ENCODE assay signal across 20 cellular contexts in the genomic region with DNA sequence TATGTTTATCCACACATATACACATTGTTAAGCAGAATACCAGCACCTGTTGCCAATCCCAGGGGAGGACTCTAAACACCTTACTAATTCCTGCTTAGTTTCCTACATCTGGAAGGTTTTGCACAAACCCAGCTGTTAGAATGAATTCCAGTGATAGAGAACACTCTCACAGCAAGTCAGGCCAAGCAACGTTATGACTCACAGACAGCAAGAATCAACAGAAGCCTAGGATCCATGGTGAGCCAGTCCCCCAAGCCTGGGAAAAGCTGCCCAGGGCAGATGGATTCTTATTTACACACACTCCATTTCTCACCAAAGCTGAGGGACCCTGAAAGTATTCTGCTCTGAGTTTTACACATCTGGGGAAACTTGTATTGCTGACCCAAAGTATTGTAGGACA.
DNase-seq lines count a peak whose midpoint lies in the region; ATAC-seq and TF ChIP-seq lines count a peak whose summit lies in the region.
"Had no signal": no experiment of that assay in that cellular context is flagged by ENCODE, and none has a peak within 500 bp of the region (broad histone marks: within the 10 kb centered on the region; RNA-seq: fewer than 3 reads in every experiment).

No MANE protein-coding gene starts in this region.

- DNase-seq in LHCN-M2 (ENCODE audit: low read depth) (peak; percentile 10), brain microvascular endothelial cell (peak; percentile 77), hepatocyte (ENCODE audit: low spot score) (peak; percentile 26), aorta (no peak), NCI-H526 (lab: John Stamatoyannopoulos, UW) (no peak)
- no peak for DNase-seq in stimulated activated CD4-positive, alpha-beta T cell treated with anti-CD3 and anti-CD28 coated beads, Interleukin-2, amount 100 ng/mL, for 24 hours
- DNase-seq: activated CD4-positive, alpha-beta T cell treated with anti-CD3 and anti-CD28 coated beads, Interleukin-2, amount 10 ng/mL, durations not matched to agents 24 days and 14 days; activated CD8-positive, alpha-beta memory T cell treated with anti-CD3 and anti-CD28 coated beads, Interleukin-2, amount 50 U/mL, for 4 hours; activated effector memory CD4-positive, alpha-beta T cell treated with anti-CD3 and anti-CD28 coated beads, Interleukin-2, amount 50 U/mL, for 16 hours; adrenal gland; BE2C; Calu3; cortex of kidney; immature natural killer cell; naive thymus-derived CD8-positive, alpha-beta T cell; NCI-H146; RPMI8226; stimulated activated CD8-positive, alpha-beta memory T cell treated with anti-CD3 and anti-CD28 coated beads, Interleukin-4, amount 100 ng/mL, for 48 hours had no signal

- no peak overlapping the region for H3K4me3 ChIP-seq in brain microvascular endothelial cell (ENCODE audit: low read depth, low read length)
- no peak overlapping the region for H3K4me3 ChIP-seq in hepatocyte
- no peak overlapping the region for H3K4me3 ChIP-seq in aorta (ENCODE audit: low read length in 2 of 2)
- H3K4me3 ChIP-seq: adrenal gland had no signal

- H3K36me3 ChIP-seq in brain microvascular endothelial cell (replicated peaks) (no peaks in the 10 kb centered on the region), hepatocyte (replicated peaks; ENCODE audit: insufficient read depth, low read depth) (no peaks in the 10 kb centered on the region), aorta (ENCODE audit: control insufficient read depth in 1 of 2, insufficient read depth in 2 of 2, low read length in 1 of 2) (no peaks in the 10 kb centered on the region)
- H3K36me3 ChIP-seq: adrenal gland, BE2C had no signal

- peak; percentile 26 for ATAC-seq in aorta (ENCODE audit: low FRiP score)
- ATAC-seq in HG02852 (IDR thresholded peaks at IDR 0.05; ENCODE audit: unreplicated experiment), result no peak
- ATAC-seq: naive thymus-derived CD8-positive, alpha-beta T cell had no signal

- no peak overlapping the region for H2AFZ ChIP-seq in hepatocyte
- H2AFZ ChIP-seq: parathyroid adenoma had no signal

- H3K27me3 ChIP-seq in brain microvascular endothelial cell (replicated peaks) (no peaks in the 10 kb centered on the region), hepatocyte (no peaks in the 10 kb centered on the region), aorta (ENCODE audit: control insufficient read depth in 1 of 2, insufficient read depth in 2 of 2, low read length in 1 of 2) (no peaks in the 10 kb centered on the region)
- H3K27me3 ChIP-seq: adrenal gland, BE2C had no signal

- H3K4me1 ChIP-seq in hepatocyte (ENCODE audit: insufficient read depth) (no peaks in the 10 kb centered on the region), aorta (ENCODE audit: control insufficient read depth in 1 of 2, insufficient read depth in 2 of 2, low read length in 2 of 2) (peaks cover 0 to 2% of the 10 kb centered on the region in 2 donors)
- H3K4me1 ChIP-seq: adrenal gland, BE2C, parathyroid adenoma had no signal

- no peaks in the 10 kb centered on the region for H3K9me2 ChIP-seq in hepatocyte (replicated peaks; ENCODE audit: insufficient read depth)

- no peak overlapping the region for H3K4me2 ChIP-seq in hepatocyte

- no peaks in the 10 kb centered on the region for H3K79me2 ChIP-seq in hepatocyte
- H3K79me2 ChIP-seq: parathyroid adenoma had no signal

- H4K20me1 ChIP-seq in hepatocyte (ENCODE audit: insufficient read depth, poor library complexity, severe bottlenecking), result no peaks in the 10 kb centered on the region

- in situ Hi-C loops in brain microvascular endothelial cell (cut with HindIII; ENCODE audit: low pct_ligation_motif_present, low sequenced_read_pairs), result no loop called here

- H3K27ac ChIP-seq in brain microvascular endothelial cell (no peak overlapping the region), hepatocyte (no peak overlapping the region), aorta (ENCODE audit: low read depth in 1 of 2, low read length in 2 of 2) (no peak overlapping the region)
- H3K27ac ChIP-seq: adrenal gland, parathyroid adenoma had no signal

- TF ChIP-seq CTCF in brain microvascular endothelial cell (IDR thresholded peaks at IDR 0.05; ENCODE audit: low read depth, low read length, missing control alignments), result no peak
- TF ChIP-seq CTCF in hepatocyte (IDR thresholded peaks at IDR 0.05; ENCODE audit: poor library complexity), result no peak

- no peaks in the 10 kb centered on the region for H3K9me3 ChIP-seq in hepatocyte (ENCODE audit: low read depth)
- H3K9me3 ChIP-seq in aorta (ENCODE audit: control insufficient read depth, low read length), result no peaks in the 10 kb centered on the region
- H3K9me3 ChIP-seq: adrenal gland, BE2C had no signal

- intact Hi-C loops in aorta (cut with DNase I), result no loop called here

- WGBS in hepatocyte (ENCODE audit: low lambda C conversion rate, missing lambda C conversion rate), result 8% methylated on average over 1 of the region's 1 CpG
- WGBS in aorta, 2 donors, result 8 to 10% methylated on average over 1 of the region's 1 CpG

Comparison
In these comparisons a context has a peak if more than half of its experiments do, and no peak if none do; other contexts are left out.
1. DNase-seq: peak in LHCN-M2 (single experiment), brain microvascular endothelial cell (single experiment) and hepatocyte (single experiment); none in aorta (0 of 2), NCI-H526 (0 of 2) and stimulated activated CD4-positive, alpha-beta T cell treated with anti-CD3 and anti-CD28 coated beads, Interleukin-2, amount 100 ng/mL, for 24 hours (0 of 2).